Comparison of ENCODE assay signal across 25 cellular contexts in the genomic region with DNA sequence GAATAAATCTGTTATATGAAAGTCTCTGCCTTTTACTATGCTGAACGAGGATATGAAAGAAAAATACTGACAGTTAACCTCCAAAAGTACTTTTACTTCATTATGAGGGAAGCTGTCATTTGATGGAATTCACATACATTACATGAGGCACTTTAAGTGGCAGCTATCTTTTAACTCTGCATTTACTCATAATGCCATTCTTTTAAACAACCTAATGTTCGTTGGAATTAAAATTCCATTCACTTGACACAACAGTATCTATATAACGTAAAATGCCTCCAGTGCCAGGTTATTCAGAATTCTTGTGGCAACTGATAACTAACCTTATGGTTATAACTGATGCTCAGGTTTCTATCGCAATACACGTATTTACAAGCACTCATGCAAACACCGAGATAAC.
"Had no signal": no experiment of that assay in that cellular context is flagged by ENCODE, and none has a peak within 500 bp of the region (broad histone marks: within the 10 kb centered on the region; RNA-seq: fewer than 3 reads in every experiment).

No MANE protein-coding gene starts in this region.

- H3K4me1 ChIP-seq: lower lobe of right lung, prostate gland, tibial nerve, upper lobe of left lung had no signal

- H3K4me3 ChIP-seq: lower lobe of right lung, mucosa of descending colon, prostate gland, sigmoid colon, thoracic aorta, tibial nerve, upper lobe of left lung had no signal

- H3K36me3 Mint-ChIP-seq: immature natural killer cell; mesothelial cell of epicardium; naive B cell; natural killer cell treated with Interleukin-12 subunit alpha and Interleukin-12 subunit beta and Interleukin-15 and Interleukin-18, amount 100 ng/mL, for 72 hours; stimulated activated memory B cell treated with anti-CD40 and anti-IgM and Interleukin-4, amounts not matched to agents 10 μg/mL and 1 μg/mL and 100 μg/mL, for 72 hours had no signal

- H3K4me3 Mint-ChIP-seq: immature natural killer cell; mesothelial cell of epicardium; naive B cell; natural killer cell treated with Interleukin-12 subunit alpha and Interleukin-12 subunit beta and Interleukin-15 and Interleukin-18, amount 100 ng/mL, for 72 hours; stimulated activated memory B cell treated with anti-CD40 and anti-IgM and Interleukin-4, amounts not matched to agents 10 μg/mL and 1 μg/mL and 100 μg/mL, for 72 hours had no signal

- H3K36me3 ChIP-seq: lower lobe of right lung, prostate gland, sigmoid colon, thoracic aorta, tibial nerve, upper lobe of left lung had no signal

- DNase-seq: cortex of kidney; effector CD4-positive, alpha-beta T cell; hypothalamus; immature natural killer cell; islet precursor cell; kidney glomerular epithelial cell; left colon; left ventricle myocardium superior; lower lobe of right lung; mucosa of descending colon; naive B cell; nucleus accumbens; right cardiac atrium; sigmoid colon; stimulated activated CD4-positive, alpha-beta T cell treated with anti-CD3 and anti-CD28 coated beads, Interleukin-2, amount 100 ng/mL, for 24 hours; stimulated activated CD4-positive, alpha-beta T cell treated with anti-CD3 and anti-CD28 coated beads, Interleukin-4, amount 100 ng/mL, for 4 hours; stimulated activated naive CD8-positive, alpha-beta T cell treated with anti-CD3 and anti-CD28 coated beads, Interleukin-15, Interleukin-2, amounts not matched to agents 100 U/mL and 50 U/mL, for 24 hours; substantia nigra; upper lobe of left lung had no signal

- ATAC-seq: left colon; left ventricle myocardium superior; lower lobe of right lung; mucosa of descending colon; natural killer cell treated with Interleukin-12 subunit alpha and Interleukin-12 subunit beta and Interleukin-15 and Interleukin-18, amount 100 ng/mL, for 72 hours; right cardiac atrium; stimulated activated naive CD8-positive, alpha-beta T cell treated with anti-CD3 and anti-CD28 coated beads, Interleukin-15, Interleukin-2, amounts not matched to agents 100 U/mL and 50 U/mL, for 24 hours had no signal

- H3K27me3 Mint-ChIP-seq: natural killer cell treated with Interleukin-12 subunit alpha and Interleukin-12 subunit beta and Interleukin-15 and Interleukin-18, amount 100 ng/mL, for 72 hours; stimulated activated memory B cell treated with anti-CD40 and anti-IgM and Interleukin-4, amounts not matched to agents 10 μg/mL and 1 μg/mL and 100 μg/mL, for 72 hours had no signal

- H3K27me3 ChIP-seq: sigmoid colon, tibial nerve, upper lobe of left lung had no signal

- H3K27ac Mint-ChIP-seq: immature natural killer cell; mesothelial cell of epicardium; naive B cell; natural killer cell treated with Interleukin-12 subunit alpha and Interleukin-12 subunit beta and Interleukin-15 and Interleukin-18, amount 100 ng/mL, for 72 hours; stimulated activated memory B cell treated with anti-CD40 and anti-IgM and Interleukin-4, amounts not matched to agents 10 μg/mL and 1 μg/mL and 100 μg/mL, for 72 hours had no signal

- H3K27ac ChIP-seq: lower lobe of right lung, prostate gland, sigmoid colon, thoracic aorta, tibial nerve, upper lobe of left lung had no signal

- H3K9me3 ChIP-seq: lower lobe of right lung, mucosa of descending colon, prostate gland, sigmoid colon, thoracic aorta, tibial nerve, upper lobe of left lung had no signal

- H3K9me3 Mint-ChIP-seq: mesothelial cell of epicardium; stimulated activated memory B cell treated with anti-CD40 and anti-IgM and Interleukin-4, amounts not matched to agents 10 μg/mL and 1 μg/mL and 100 μg/mL, for 72 hours had no signal

- H3K4me1 Mint-ChIP-seq: immature natural killer cell; naive B cell; stimulated activated memory B cell treated with anti-CD40 and anti-IgM and Interleukin-4, amounts not matched to agents 10 μg/mL and 1 μg/mL and 100 μg/mL, for 72 hours had no signal
